28 cellular contexts compared by ENCODE assay signal in genomic region chr3:37391679-37392078, GRCh38.
"Had no signal": no experiment of that assay in that cellular context is flagged by ENCODE, and none has a peak within 500 bp of the region (broad histone marks: within the 10 kb centered on the region; RNA-seq: fewer than 3 reads in every experiment).

No MANE protein-coding gene starts in this region.

- H3K27me3 Mint-ChIP-seq: stimulated activated memory B cell treated with anti-CD40 and anti-IgM and Interleukin-4, amounts not matched to agents 10 μg/mL and 1 μg/mL and 100 μg/mL, for 72 hours; stimulated activated naive B cell treated with anti-CD40 and anti-IgM and Interleukin-4, amounts not matched to agents 10 μg/mL and 1 μg/mL and 100 μg/mL, for 72 hours; stimulated activated naive CD8-positive, alpha-beta T cell treated with anti-CD3 and anti-CD28 coated beads, Interleukin-15, amount 100 ng/mL, for 72 hours; stimulated activated naive CD8-positive, alpha-beta T cell treated with anti-CD3 and anti-CD28 coated beads, Interleukin-15, Interleukin-2, amounts not matched to agents 100 ng/mL and 50 ng/mL, for 24 hours; type B pancreatic cell had no signal

- H3K27ac Mint-ChIP-seq: stimulated activated effector memory CD8-positive, alpha-beta T cell treated with anti-CD3 and anti-CD28 coated beads, Interleukin-12 subunit alpha, Interleukin-12 subunit beta, amount 100 ng/mL, for 72 hours; stimulated activated memory B cell treated with anti-CD40 and anti-IgM and Interleukin-4, amounts not matched to agents 10 μg/mL and 1 μg/mL and 100 μg/mL, for 72 hours; stimulated activated naive B cell treated with anti-CD40 and anti-IgM and Interleukin-4, amounts not matched to agents 10 μg/mL and 1 μg/mL and 100 μg/mL, for 72 hours; stimulated activated naive CD8-positive, alpha-beta T cell treated with anti-CD3 and anti-CD28 coated beads, Interleukin-15, amount 100 ng/mL, for 72 hours; stimulated activated naive CD8-positive, alpha-beta T cell treated with anti-CD3 and anti-CD28 coated beads, Interleukin-15, Interleukin-2, amounts not matched to agents 100 ng/mL and 50 ng/mL, for 24 hours; type B pancreatic cell had no signal

- H3K9me3 Mint-ChIP-seq: stimulated activated effector memory CD8-positive, alpha-beta T cell treated with anti-CD3 and anti-CD28 coated beads, Interleukin-12 subunit alpha, Interleukin-12 subunit beta, amount 100 ng/mL, for 72 hours; stimulated activated naive B cell treated with anti-CD40 and anti-IgM and Interleukin-4, amounts not matched to agents 10 μg/mL and 1 μg/mL and 100 μg/mL, for 72 hours; stimulated activated naive CD8-positive, alpha-beta T cell treated with anti-CD3 and anti-CD28 coated beads, Interleukin-15, Interleukin-2, amounts not matched to agents 100 ng/mL and 50 ng/mL, for 24 hours; type B pancreatic cell had no signal

- H3K27ac ChIP-seq: stomach, suprapubic skin, testis, thoracic aorta, tibial artery, tibial nerve, transverse colon, upper lobe of left lung, upper lobe of right lung, uterus, vagina had no signal

- FAIRE-seq: urothelium cell line had no signal

- H3K4me3 Mint-ChIP-seq: stimulated activated effector memory CD8-positive, alpha-beta T cell treated with anti-CD3 and anti-CD28 coated beads, Interleukin-12 subunit alpha, Interleukin-12 subunit beta, amount 100 ng/mL, for 72 hours; stimulated activated memory B cell treated with anti-CD40 and anti-IgM and Interleukin-4, amounts not matched to agents 10 μg/mL and 1 μg/mL and 100 μg/mL, for 72 hours; stimulated activated naive B cell treated with anti-CD40 and anti-IgM and Interleukin-4, amounts not matched to agents 10 μg/mL and 1 μg/mL and 100 μg/mL, for 72 hours; stimulated activated naive CD8-positive, alpha-beta T cell treated with anti-CD3 and anti-CD28 coated beads, Interleukin-15, amount 100 ng/mL, for 72 hours; stimulated activated naive CD8-positive, alpha-beta T cell treated with anti-CD3 and anti-CD28 coated beads, Interleukin-15, Interleukin-2, amounts not matched to agents 100 ng/mL and 50 ng/mL, for 24 hours; type B pancreatic cell had no signal

- H3K27me3 ChIP-seq: stomach, suprapubic skin, testis, tibial artery, tibial nerve, transverse colon, upper lobe of left lung, upper lobe of right lung, uterus, vagina had no signal

- H3K36me3 ChIP-seq: thoracic aorta, transverse colon, uterus, vagina had no signal

- H3K4me1 Mint-ChIP-seq: stimulated activated effector memory CD8-positive, alpha-beta T cell treated with anti-CD3 and anti-CD28 coated beads, Interleukin-12 subunit alpha, Interleukin-12 subunit beta, amount 100 ng/mL, for 72 hours; stimulated activated memory B cell treated with anti-CD40 and anti-IgM and Interleukin-4, amounts not matched to agents 10 μg/mL and 1 μg/mL and 100 μg/mL, for 72 hours; stimulated activated naive CD8-positive, alpha-beta T cell treated with anti-CD3 and anti-CD28 coated beads, Interleukin-15, amount 100 ng/mL, for 72 hours had no signal

- H3K9me3 ChIP-seq: stomach, suprapubic skin, testis, thoracic aorta, tibial artery, tibial nerve, transverse colon, upper lobe of left lung, upper lobe of right lung, uterus, vagina had no signal

- H3K4me3 ChIP-seq: stomach, suprapubic skin, testis, thoracic aorta, tibial artery, tibial nerve, transverse colon, upper lobe of left lung, upper lobe of right lung, uterus, vagina had no signal

- ATAC-seq: stimulated activated effector memory CD8-positive, alpha-beta T cell treated with anti-CD3 and anti-CD28 coated beads, Interleukin-12 subunit alpha, Interleukin-12 subunit beta, amount 100 ng/mL, for 72 hours; stimulated activated memory B cell treated with anti-CD40 and anti-IgM and Interleukin-4, amounts not matched to agents 10 μg/mL and 1 μg/mL and 100 μg/mL, for 72 hours; stimulated activated naive B cell treated with anti-CD40 and anti-IgM and Interleukin-4, amounts not matched to agents 10 μg/mL and 1 μg/mL and 100 μg/mL, for 72 hours; stimulated activated naive CD8-positive, alpha-beta T cell treated with anti-CD3 and anti-CD28 coated beads, Interleukin-15, amount 100 ng/mL, for 72 hours; stimulated activated naive CD8-positive, alpha-beta T cell treated with anti-CD3 and anti-CD28 coated beads, Interleukin-15, Interleukin-2, amounts not matched to agents 100 U/mL and 50 U/mL, for 24 hours had no signal

- H3K4me1 ChIP-seq: suprapubic skin, testis, tibial nerve, transverse colon, uterus, vagina had no signal

- DNase-seq: stimulated activated CD4-positive, alpha-beta T cell treated with anti-CD3 and anti-CD28 coated beads, Interleukin-2, amount 100 ng/mL, for 48 hours; stimulated activated CD4-positive, alpha-beta T cell treated with anti-CD3 and anti-CD28 coated beads, Interleukin-4, amount 100 ng/mL, for 1 hour; stimulated activated CD4-positive, alpha-beta T cell treated with anti-CD3 and anti-CD28 coated beads, Interleukin-4, amount 100 ng/mL, for 24 hours; stimulated activated CD4-positive, alpha-beta T cell treated with anti-CD3 and anti-CD28 coated beads, Interleukin-4, amount 100 ng/mL, for 4 hours; stimulated activated CD8-positive, alpha-beta memory T cell treated with anti-CD3 and anti-CD28 coated beads, Interleukin-4, amount 100 ng/mL, for 48 hours; stimulated activated naive B cell treated with anti-CD40 and anti-IgM and Interleukin-4, amounts not matched to agents 10 μg/mL and 1 μg/mL and 100 μg/mL, for 72 hours; stimulated activated naive CD4-positive, alpha-beta T cell; stimulated activated naive CD4-positive, alpha-beta T cell treated with Interleukin-2 at 50 U/mL for 16 hours; stimulated activated naive CD8-positive, alpha-beta T cell treated with anti-CD3 and anti-CD28 coated beads, Interleukin-15, amount 100 ng/mL, for 72 hours; stimulated activated naive CD8-positive, alpha-beta T cell treated with anti-CD3 and anti-CD28 coated beads, Interleukin-15, Interleukin-2, amounts not matched to agents 100 U/mL and 50 U/mL, for 24 hours; stomach; substantia nigra; testis; tibial artery; transverse colon; trophoblast cell; upper lobe of right lung; uterus had no signal
